Comparison of ENCODE assay signal across 8 cellular contexts in genomic region chr5:80569961-80570786, GRCh38. TPM values are rescaled to one million over a fixed set of nuclear protein-coding genes. Genes with fewer than 3 reads are reported as not detected.
DNase-seq lines count a peak whose midpoint lies in the region; ATAC-seq, FAIRE-seq and TF ChIP-seq lines count a peak whose summit lies in the region.

Gene ANKRD34B (minus strand): TSS chr5:80570280. CDS start chr5:80560019, 10,261 bp downstream.

- no peaks in the 10 kb centered on the region for H3K79me2 ChIP-seq in keratinocyte (ENCODE audit: control insufficient read depth, insufficient read depth, low read length)

- peak within 1 kb of the TSS; percentile 16 to 51 (median 41) for H3K4me3 ChIP-seq in keratinocyte (ENCODE audit: control insufficient read depth in 2 of 3, extremely low read depth in 1 of 3, insufficient read depth in 2 of 3, low read depth in 1 of 3, low read length in 3 of 3)

- peak within 1 kb of the TSS; percentile 68 for H3K4me2 ChIP-seq in keratinocyte (ENCODE audit: control insufficient read depth, extremely low read depth, insufficient read depth, low read depth, low read length)

- H3K4me1 ChIP-seq in keratinocyte (ENCODE audit: control insufficient read depth, extremely low read depth, insufficient read depth, low read length), result peaks cover 5% of the 10 kb centered on the region

- H2AFZ ChIP-seq in keratinocyte (ENCODE audit: control insufficient read depth, low read length), result peak within 1 kb of the TSS; percentile 40

- H3K27me3 ChIP-seq in keratinocyte (ENCODE audit: control insufficient read depth, extremely low read depth, insufficient read depth, low read length), result peaks cover 48% of the 10 kb centered on the region

- DNase-seq in NCI-H2227 (lab: John Stamatoyannopoulos, UW; ENCODE audit: unreplicated experiment) (peak; percentile 41), NCI-H2227 treated with DMSO at 0.1 percent for 48 hours (lab: John Stamatoyannopoulos, UW) (no peak), NCI-H1105 (lab: John Stamatoyannopoulos, UW) (peak; percentile 36), astrocyte of the hippocampus (ENCODE audit: low read depth, low spot score) (peak; percentile 55), keratinocyte (ENCODE audit: low read depth, low spot score) (no peak), ureter (ENCODE audit: low spot score) (no peak)
- DNase-seq in stimulated activated CD8-positive, alpha-beta memory T cell treated with anti-CD3 and anti-CD28 coated beads, Interleukin-4, amount 100 ng/mL, for 48 hours, result peak; percentile 61

- H3K9me3 ChIP-seq in keratinocyte (ENCODE audit: control insufficient read depth, low read depth, low read length), result no peaks in the 10 kb centered on the region

- ATAC-seq in HG03457 (IDR thresholded peaks at IDR 0.05; ENCODE audit: unreplicated experiment), result no peak

- FAIRE-seq in keratinocyte (lab: Jason Lieb, UNC), result no peak

- TF ChIP-seq CTCF in keratinocyte (optimal IDR thresholded peaks at IDR 0.05 in 1 of 3, IDR thresholded peaks at IDR 0.05 in 1 of 3, conservative IDR thresholded peaks at IDR 0.05 in 1 of 3; ENCODE audit: extremely low read depth in 1 of 3, insufficient read depth in 2 of 3, low read length in 3 of 3), result no peak

- H4K20me1 ChIP-seq in keratinocyte (ENCODE audit: control insufficient read depth, extremely low read depth, insufficient read depth, low read length), result no peaks in the 10 kb centered on the region

- dilution Hi-C loops in keratinocyte (cut with MboI; ENCODE audit: extremely low pct_ligation_motif_present, low sequenced_read_pairs), result no loop called here

- H3K9ac ChIP-seq in keratinocyte (ENCODE audit: control insufficient read depth, extremely low read depth, insufficient read depth, low read length), result no peak within 1 kb of the TSS

- no peaks in the 10 kb centered on the region for H3K9me1 ChIP-seq in keratinocyte (ENCODE audit: control insufficient read depth, extremely low read depth, insufficient read depth, low read length)

- no peak within 1 kb of the TSS for H3K27ac ChIP-seq in keratinocyte (ENCODE audit: control insufficient read depth, insufficient read depth, low read length)

- H3K36me3 ChIP-seq in keratinocyte (ENCODE audit: control insufficient read depth in 2 of 2, extremely low read depth in 1 of 2, insufficient read depth in 2 of 2, low read length in 2 of 2), result no peaks in the 10 kb centered on the region

RNA-seq across cellular contexts. Expression of gene ANKRD34B, which starts in this region (rescaled TPM):
- 0.01 TPM in 1 of 3 replicates, not detected in the others for polyA plus RNA-seq in keratinocyte
- polyA plus RNA-seq in keratinocyte (2011; ENCODE audit: low read depth), result not detected
- polyA plus RNA-seq in keratinocyte (2011; cell fraction: cytosol; rRNA removed), result not detected in 2 replicates
- polyA plus RNA-seq in keratinocyte (2011; cell fraction: nucleus; rRNA removed), result not detected in 2 replicates
- polyA plus RNA-seq in keratinocyte (2012; ENCODE audit: low replicate concordance), result not detected in 2 replicates
- polyA minus RNA-seq in keratinocyte, result not detected in 3 replicates
- not detected for polyA minus RNA-seq in keratinocyte (2011; cell fraction: cytosol; rRNA and poly(A)+ RNA removed)
- not detected in 2 replicates for polyA minus RNA-seq in keratinocyte (2011; cell fraction: nucleus; rRNA and poly(A)+ RNA removed)
- not detected for total RNA-seq in ureter

Comparison
In these comparisons a context has a peak if more than half of its experiments do, and no peak if none do; other contexts are left out.
1. DNase-seq: peak in NCI-H2227 (single experiment), NCI-H1105 (single experiment), astrocyte of the hippocampus (single experiment) and stimulated activated CD8-positive, alpha-beta memory T cell treated with anti-CD3 and anti-CD28 coated beads, Interleukin-4, amount 100 ng/mL, for 48 hours (single experiment); none in NCI-H2227 treated with DMSO at 0.1 percent for 48 hours (single experiment), keratinocyte (single experiment) and ureter (single experiment).